8 cellular contexts compared by ENCODE assay signal in the genomic region with DNA sequence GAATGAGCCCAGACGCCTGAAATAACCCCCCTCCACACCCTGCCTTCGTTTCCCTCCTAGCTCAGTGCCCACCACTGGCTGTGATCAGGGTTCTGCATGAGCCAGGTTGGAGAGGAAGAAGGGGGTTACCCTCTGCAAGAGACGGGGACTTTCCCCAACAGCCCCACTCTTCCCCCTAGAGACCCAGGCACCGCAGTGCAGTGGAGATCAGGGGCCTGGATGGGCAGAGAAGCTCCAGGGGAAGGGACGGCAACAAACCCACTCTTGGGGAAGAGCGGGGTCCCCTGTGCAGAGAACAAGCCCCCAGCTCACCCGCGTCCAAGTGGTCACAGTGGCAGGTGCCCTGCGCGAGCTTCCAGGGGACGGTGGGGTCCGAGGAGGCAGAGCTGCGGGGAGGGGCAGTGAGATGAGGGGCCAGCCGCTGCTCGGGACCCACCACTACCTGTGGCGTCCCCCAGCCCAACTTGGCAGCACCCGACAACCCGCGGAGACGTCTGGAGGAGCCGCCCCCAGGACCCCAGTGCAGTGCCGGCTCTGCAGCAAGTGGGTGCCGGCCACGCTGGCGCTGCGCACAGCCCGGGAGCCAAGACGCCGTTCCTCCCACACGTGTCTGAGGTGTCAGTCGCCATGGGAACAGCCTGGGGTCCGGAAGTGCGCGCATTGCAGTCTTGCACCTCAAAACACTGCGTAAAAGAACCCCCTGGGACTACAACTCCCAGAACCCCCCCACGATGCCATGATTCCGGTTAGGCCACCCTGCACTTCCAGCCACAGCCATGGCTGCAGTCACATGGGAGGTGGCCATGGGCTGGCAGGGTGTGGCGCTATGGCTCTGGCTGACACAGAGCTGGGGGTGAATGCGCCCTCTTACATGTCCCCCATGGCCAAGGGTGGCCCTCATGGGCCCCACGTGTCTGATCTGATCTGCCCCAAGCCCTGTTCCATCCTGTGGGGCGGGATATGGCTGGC. TPM values are rescaled to one million over a fixed set of nuclear protein-coding genes. Genes with fewer than 3 reads are reported as not detected.
DNase-seq lines count a peak whose midpoint lies in the region; ATAC-seq and TF ChIP-seq lines count a peak whose summit lies in the region.

No MANE protein-coding gene starts in this region.

- TF ChIP-seq CTCF in foreskin keratinocyte (conservative IDR thresholded peaks at IDR 0.05), result no peak
- no peak for TF ChIP-seq CTCF in ascending aorta (IDR thresholded peaks at IDR 0.05)

- H3K27me3 ChIP-seq in foreskin keratinocyte (no peaks in the 10 kb centered on the region), HAP-1 (ENCODE audit: low read depth) (no peaks in the 10 kb centered on the region), ascending aorta (no peaks in the 10 kb centered on the region)

- intact Hi-C loops in ascending aorta (cut with DNase I), result no loop called here

- in situ Hi-C loops in HAP-1 (cut with MboI; ENCODE audit: low sequenced_read_pairs), result no loop called here

- H3K36me3 ChIP-seq in HAP-1 (replicated peaks), result no peaks in the 10 kb centered on the region
- H3K36me3 ChIP-seq in ascending aorta, result no peaks in the 10 kb centered on the region

- H3K4me3 ChIP-seq in HAP-1, result no peak overlapping the region
- no peak overlapping the region for H3K4me3 ChIP-seq in ascending aorta

- DNase-seq in AG20443 (ENCODE audit: low spot score) (peak; percentile 30), foreskin keratinocyte (no peak), HAP-1 (ENCODE audit: low spot score in 2 of 2) (no peak), ascending aorta (ENCODE audit: low spot score in 2 of 2) (no peak)
- DNase-seq in activated CD8-positive, alpha-beta memory T cell treated with anti-CD3 and anti-CD28 coated beads, Interleukin-2, amount 50 U/mL, for 1 hour (ENCODE audit: extremely low read depth), result peak; percentile 65
- peak; percentile 21 to 48 for DNase-seq in stimulated activated CD8-positive, alpha-beta memory T cell treated with anti-CD3 and anti-CD28 coated beads, Interleukin-2, amount 100 ng/mL, for 1 hour (ENCODE audit: low read depth in 2 of 2)

- H3K9me3 ChIP-seq in HAP-1 (no peaks in the 10 kb centered on the region), ascending aorta (no peaks in the 10 kb centered on the region)

- no peaks in the 10 kb centered on the region for H3K4me1 ChIP-seq in foreskin keratinocyte
- H3K4me1 ChIP-seq in HAP-1, result no peaks in the 10 kb centered on the region
- H3K4me1 ChIP-seq in ascending aorta, result no peaks in the 10 kb centered on the region

- H3K27ac ChIP-seq in foreskin keratinocyte (no peak overlapping the region), ascending aorta (no peak overlapping the region)

- ATAC-seq in HG02870 (IDR thresholded peaks at IDR 0.05; ENCODE audit: unreplicated experiment) (peak; percentile 60), foreskin keratinocyte (peak; percentile 58), HG03196 (IDR thresholded peaks at IDR 0.05; ENCODE audit: unreplicated experiment) (no peak)

RNA-seq across cellular contexts. Expression of gene WIPI2, which starts 45.8 kb away (rescaled TPM):
- 38.0 and 42.2 TPM in 2 replicates for total RNA-seq in foreskin keratinocyte
- polyA plus RNA-seq in foreskin keratinocyte, result 33.9 and 35.2 TPM in 2 replicates
- 21.1 TPM for total RNA-seq in ascending aorta

Comparison
In these comparisons a context has a peak if more than half of its experiments do, and no peak if none do; other contexts are left out.
1. DNase-seq: peak in AG20443 (single experiment), activated CD8-positive, alpha-beta memory T cell treated with anti-CD3 and anti-CD28 coated beads, Interleukin-2, amount 50 U/mL, for 1 hour (single experiment) and stimulated activated CD8-positive, alpha-beta memory T cell treated with anti-CD3 and anti-CD28 coated beads, Interleukin-2, amount 100 ng/mL, for 1 hour (2 of 2); none in foreskin keratinocyte (0 of 2), HAP-1 (0 of 2) and ascending aorta (0 of 2).